ENCODE assay signal across 8 cellular contexts in the genomic region with DNA sequence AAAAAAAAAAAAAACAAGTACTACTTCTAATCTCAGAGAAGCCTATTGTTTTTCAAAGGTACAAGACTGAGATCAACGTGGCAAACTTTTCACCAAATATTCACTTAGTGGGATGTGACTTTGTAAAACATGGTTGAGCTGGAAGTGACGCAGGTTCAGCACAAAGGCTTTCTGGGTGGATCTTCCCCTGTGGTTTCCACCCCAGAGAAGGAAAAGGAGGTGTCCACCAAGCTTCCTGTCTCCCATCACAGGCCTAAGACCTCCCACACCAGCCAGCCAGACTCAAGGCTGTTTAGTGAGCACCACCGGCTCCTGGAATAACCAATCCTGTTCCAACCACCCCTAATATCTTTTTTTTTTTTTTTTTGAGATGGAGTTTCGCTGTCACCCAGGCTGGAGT. TPM values are rescaled to one million over a fixed set of nuclear protein-coding genes. Genes with fewer than 3 reads are reported as not detected.
DNase-seq lines count a peak whose midpoint lies in the region; ATAC-seq and TF ChIP-seq lines count a peak whose summit lies in the region.
"Had no signal": no experiment of that assay in that cellular context is flagged by ENCODE, and none has a peak within 500 bp of the region (broad histone marks: within the 10 kb centered on the region; RNA-seq: fewer than 3 reads in every experiment).

No MANE protein-coding gene starts in this region.

- in situ Hi-C loops in transverse colon (cut with MboI; ENCODE audit: low pct_ligation_motif_present in 1 of 4, low pct_unique_long_range_greater_than_20kb in 1 of 4, low sequenced_read_pairs in 3 of 4) (loop anchor here in 2 of 4 donors (10.0 kb wide), 1 partner anchor 88 kb away; no protein-coding TSS in a partner anchor), ACHN (cut with HindIII; ENCODE audit: low pct_ligation_motif_present, low pct_unique_long_range_greater_than_20kb, low sequenced_read_pairs) (no loop called here)

- DNase-seq in activated naive CD4-positive, alpha-beta T cell treated with anti-CD3 and anti-CD28 coated beads, Interleukin-2, amount 50 U/mL, for 16 hours, result peak; percentile 17
- DNase-seq in left lobe of liver (ENCODE audit: low spot score) (no peak), transverse colon (no peak), ACHN (no peak)
- DNase-seq: MM.1S had no signal

- no peak for TF ChIP-seq POLR2A in transverse colon (IDR thresholded peaks at IDR 0.05)

- peak overlapping the region; percentile 81 for H3K27ac Mint-ChIP-seq in T-helper 1 cell treated with Interleukin-12 subunit alpha and Interleukin-12 subunit beta and Interleukin-4 antibody, amounts not matched to agents 30 μg/mL and 1 μg/mL, for 36 hours

- intact Hi-C loops in transverse colon (cut with DNase I; ENCODE audit: low total_unique reads), result no loop called here

- H3K4me1 Mint-ChIP-seq in T-helper 1 cell treated with Interleukin-12 subunit alpha and Interleukin-12 subunit beta and Interleukin-4 antibody, amounts not matched to agents 30 μg/mL and 1 μg/mL, for 36 hours (ENCODE audit: low read depth), result peaks cover 52% of the 10 kb centered on the region

- peaks cover 5% of the 10 kb centered on the region for H3K36me3 Mint-ChIP-seq in T-helper 1 cell treated with Interleukin-12 subunit alpha and Interleukin-12 subunit beta and Interleukin-4 antibody, amounts not matched to agents 30 μg/mL and 1 μg/mL, for 36 hours (ENCODE audit: low read depth)

- no peak for TF ChIP-seq CTCF in transverse colon (IDR thresholded peaks at IDR 0.05)

- no peaks in the 10 kb centered on the region for H3K27me3 ChIP-seq in transverse colon

- peak; percentile 55 for ATAC-seq in left lobe of liver
- ATAC-seq in GM18498 (IDR thresholded peaks at IDR 0.05; ENCODE audit: unreplicated experiment), result no peak
- no peak for ATAC-seq in HG02870 (IDR thresholded peaks at IDR 0.05; ENCODE audit: unreplicated experiment)

- peak overlapping the region; percentile 61 for H3K4me3 Mint-ChIP-seq in T-helper 1 cell treated with Interleukin-12 subunit alpha and Interleukin-12 subunit beta and Interleukin-4 antibody, amounts not matched to agents 30 μg/mL and 1 μg/mL, for 36 hours

- 67% methylated on average over 4 of the region's 4 CpGs; no CpG with 5 or more reads in 1 of the 2 donors for WGBS in transverse colon (ENCODE audit: low coverage in 1 of 2), 2 donors

- H3K27me3 Mint-ChIP-seq in T-helper 1 cell treated with Interleukin-12 subunit alpha and Interleukin-12 subunit beta and Interleukin-4 antibody, amounts not matched to agents 30 μg/mL and 1 μg/mL, for 36 hours (ENCODE audit: low read depth), result no peaks in the 10 kb centered on the region

- H3K4me1 ChIP-seq in transverse colon, result peaks cover 18 to 52% (median 43%) of the 10 kb centered on the region in 4 donors

- H3K27ac ChIP-seq in transverse colon, result peak overlapping the region; percentile 35 to 63 (median 51)

- H3K4me3 ChIP-seq in transverse colon, result no peak overlapping the region

- no peaks in the 10 kb centered on the region for H3K36me3 ChIP-seq in transverse colon

- H3K9me3 Mint-ChIP-seq in T-helper 1 cell treated with Interleukin-12 subunit alpha and Interleukin-12 subunit beta and Interleukin-4 antibody, amounts not matched to agents 30 μg/mL and 1 μg/mL, for 36 hours, result no peaks in the 10 kb centered on the region

- H3K9me3 ChIP-seq in transverse colon, result no peaks in the 10 kb centered on the region

- no peak for TF ChIP-seq EP300 in transverse colon (IDR thresholded peaks at IDR 0.05; ENCODE audit: low read depth)

RNA-seq across cellular contexts. Expression of a gene that starts 5.7 kb away (rescaled TPM):
- 11.7 TPM for total RNA-seq in left lobe of liver
- total RNA-seq in transverse colon, result 10 to 100 TPM; 18.7 to 88.4 (median 41.1) TPM

RNA-seq across cellular contexts. Expression of a gene that starts 50.1 kb away (rescaled TPM):
- total RNA-seq in left lobe of liver (29.4 TPM), transverse colon (100 to 1,000 TPM in 2 of 4 donors, 10 to 100 TPM in 2; 47.9 to 179 (median 106) TPM)
